Comparison of ENCODE assay signal across 6 cellular contexts in the genomic region with DNA sequence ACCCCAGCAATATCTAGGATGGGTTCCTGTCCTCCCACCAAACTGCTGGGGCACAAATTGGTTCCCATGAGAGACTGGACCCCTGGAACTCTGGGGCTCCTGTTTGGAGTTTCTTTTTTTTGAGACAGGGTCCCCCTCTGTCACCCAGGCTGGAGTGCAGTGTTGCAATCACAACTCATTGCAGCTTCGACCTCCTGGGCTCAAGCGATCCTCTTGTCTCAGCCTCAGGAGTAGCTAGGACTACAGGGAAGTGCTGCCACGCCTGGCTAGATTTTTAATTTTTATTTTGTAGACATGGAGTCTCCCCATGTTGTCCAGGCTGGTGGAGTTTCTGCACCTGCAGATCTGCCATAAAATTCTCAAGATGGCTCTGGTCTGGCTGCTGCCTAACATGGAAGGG.
"Had no signal": no experiment of that assay in that cellular context is flagged by ENCODE, and none has a peak within 500 bp of the region (broad histone marks: within the 10 kb centered on the region; RNA-seq: fewer than 3 reads in every experiment).

No MANE protein-coding gene starts in this region.

- FAIRE-seq: HTR-8/SVneo, K562 had no signal

- H3K4me1 Mint-ChIP-seq: IgD-negative memory B cell had no signal

- DNase-seq: IMR-90, KG1 had no signal

- H3K27ac ChIP-seq: HL-60 had no signal

- H3K4me3 ChIP-seq: K562 had no signal

- H3K4me3 Mint-ChIP-seq: IgD-negative memory B cell had no signal
